ENCODE assay signal across 12 cellular contexts in the genomic region with DNA sequence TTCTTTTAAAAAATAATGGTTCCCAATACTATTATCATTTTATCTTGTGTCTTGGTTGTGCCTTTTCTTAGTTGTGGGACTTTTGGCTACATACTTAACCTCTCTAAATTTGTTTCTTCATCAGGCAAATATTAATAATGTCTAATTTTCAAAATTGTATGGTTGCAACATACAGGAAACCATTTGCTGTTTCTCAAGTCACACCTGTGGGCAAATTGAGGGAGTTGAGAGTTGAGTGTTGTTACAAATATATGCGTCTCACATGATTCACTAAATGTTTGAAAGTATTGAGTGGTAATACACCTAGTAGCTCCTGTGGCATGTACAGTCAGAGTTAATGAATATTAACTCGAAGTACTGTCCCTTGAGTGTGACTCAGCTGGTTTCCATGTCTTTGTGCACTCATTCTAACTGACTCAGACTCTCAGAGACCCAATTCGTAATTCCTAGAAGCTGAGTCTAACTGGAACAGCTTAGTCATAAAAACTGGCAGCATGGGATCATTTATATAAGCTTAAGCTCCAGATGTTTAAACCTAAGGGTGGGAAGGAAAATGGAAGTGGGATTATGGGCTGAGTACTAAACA.
DNase-seq lines count a peak whose midpoint lies in the region; ATAC-seq and TF ChIP-seq lines count a peak whose summit lies in the region.
"Had no signal": no experiment of that assay in that cellular context is flagged by ENCODE, and none has a peak within 500 bp of the region (broad histone marks: within the 10 kb centered on the region; RNA-seq: fewer than 3 reads in every experiment).

No MANE protein-coding gene starts in this region.

- ATAC-seq in GM19351 (IDR thresholded peaks at IDR 0.05; ENCODE audit: unreplicated experiment) = no peak

- H3K4me3 ChIP-seq in coronary artery = no peak overlapping the region
- H3K4me3 ChIP-seq: dorsolateral prefrontal cortex had no signal

- TF ChIP-seq CTCF in coronary artery (IDR thresholded peaks at IDR 0.05) = no peak

- H3K27ac ChIP-seq in coronary artery = no peak overlapping the region
- H3K27ac ChIP-seq: dorsolateral prefrontal cortex had no signal

- peak; percentile 88 for DNase-seq in Caki2 (ENCODE audit: low read depth)
- peak; percentile 57 for DNase-seq in MV-4-11 (lab: John Stamatoyannopoulos, UW)
- DNase-seq in dedifferentiated amniotic fluid mesenchymal stem cell (ENCODE audit: extremely low spot score) = peak; percentile 99
- peak; percentile 83 for DNase-seq in myocyte (ENCODE audit: low read depth)
- DNase-seq in activated CD4-positive, CD25-positive, alpha-beta regulatory T cell (lab: John Stamatoyannopoulos, UW) = no peak
- DNase-seq in islet precursor cell = no peak
- DNase-seq in coronary artery (ENCODE audit: low spot score) = no peak
- DNase-seq: activated B cell treated with CpG ODN at 0.5 μM for 24 hours; dorsolateral prefrontal cortex; stimulated activated CD4-positive, alpha-beta T cell treated with anti-CD3 and anti-CD28 coated beads, Interleukin-4, amount 100 ng/mL, for 1 hour; substantia nigra had no signal

- in situ Hi-C loops in Caki2 (cut with HindIII; ENCODE audit: low pct_unique_long_range_greater_than_20kb, low sequenced_read_pairs) = no loop called here

Comparison
In these comparisons a context has a peak if more than half of its experiments do, and no peak if none do; other contexts are left out.
1. DNase-seq: peak in Caki2 (single experiment), MV-4-11 (single experiment), dedifferentiated amniotic fluid mesenchymal stem cell (single experiment) and myocyte (single experiment); none in activated CD4-positive, CD25-positive, alpha-beta regulatory T cell (0 of 4), islet precursor cell (single experiment) and coronary artery (single experiment).